8 cellular contexts compared by ENCODE assay signal in the genomic region with DNA sequence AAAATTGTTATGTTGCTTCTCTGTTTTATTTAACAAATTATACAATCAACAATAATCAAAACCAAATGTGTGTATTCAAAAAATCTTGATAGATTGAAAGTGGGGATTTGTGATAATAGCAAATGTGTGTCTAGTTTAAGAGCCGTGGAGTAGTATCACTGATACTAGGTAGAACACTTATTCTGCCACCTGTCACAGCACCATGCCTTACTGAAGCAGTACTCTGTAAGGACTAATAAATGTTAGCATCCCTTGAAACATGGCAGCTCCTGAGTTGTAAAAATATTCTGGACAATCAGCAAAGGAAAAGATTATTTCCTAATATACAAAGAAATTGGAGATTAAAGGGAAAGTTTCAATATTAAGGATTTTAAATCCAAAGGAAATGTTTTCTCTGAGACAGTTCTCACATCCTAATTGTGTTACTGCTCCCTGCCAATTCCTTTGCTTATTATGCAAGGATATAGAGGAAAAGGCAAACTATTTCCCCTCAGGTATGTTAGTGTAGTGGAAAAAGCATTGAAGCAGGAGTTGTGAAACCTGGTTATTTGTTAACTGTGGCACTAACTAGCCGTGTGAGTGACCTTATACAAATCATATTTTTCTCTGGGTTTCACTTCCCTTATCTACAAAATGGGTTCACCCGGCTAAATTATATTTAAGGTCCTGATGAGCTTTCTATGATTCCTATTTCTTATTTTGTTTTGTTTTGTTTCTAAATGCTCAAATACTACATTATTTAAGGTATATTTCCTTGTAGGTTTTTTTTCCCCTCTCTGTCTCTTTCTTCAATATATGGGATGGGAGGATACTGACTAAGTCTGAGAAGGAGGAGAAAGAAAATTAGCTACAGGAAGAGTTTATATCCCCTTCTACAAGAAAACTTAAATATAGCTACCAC.
DNase-seq lines count a peak whose midpoint lies in the region; ATAC-seq, FAIRE-seq and TF ChIP-seq lines count a peak whose summit lies in the region.

No MANE protein-coding gene starts in this region.

- peak; percentile 90 for ATAC-seq in GM18498 (IDR thresholded peaks at IDR 0.05; ENCODE audit: unreplicated experiment)
- ATAC-seq in HG02623 (IDR thresholded peaks at IDR 0.05; ENCODE audit: unreplicated experiment) = peak; percentile 80

- H3K27me3 ChIP-seq in keratinocyte (ENCODE audit: control insufficient read depth, extremely low read depth, insufficient read depth, low read length) = no peaks in the 10 kb centered on the region

- no peaks in the 10 kb centered on the region for H3K36me3 ChIP-seq in keratinocyte (ENCODE audit: control insufficient read depth in 2 of 2, extremely low read depth in 1 of 2, insufficient read depth in 2 of 2, low read length in 2 of 2)

- no peaks in the 10 kb centered on the region for H3K36me3 Mint-ChIP-seq in progenitor cell of endocrine pancreas (ENCODE audit: insufficient read depth)

- no peaks in the 10 kb centered on the region for H3K9me1 ChIP-seq in keratinocyte (ENCODE audit: control insufficient read depth, extremely low read depth, insufficient read depth, low read length)

- no peak for TF ChIP-seq CTCF in keratinocyte (optimal IDR thresholded peaks at IDR 0.05 in 1 of 3, IDR thresholded peaks at IDR 0.05 in 1 of 3, conservative IDR thresholded peaks at IDR 0.05 in 1 of 3; ENCODE audit: extremely low read depth in 1 of 3, insufficient read depth in 2 of 3, low read length in 3 of 3)
- TF ChIP-seq CTCF in progenitor cell of endocrine pancreas (IDR thresholded peaks at IDR 0.05; ENCODE audit: unreplicated experiment) = no peak

- H3K79me2 ChIP-seq in keratinocyte (ENCODE audit: control insufficient read depth, insufficient read depth, low read length) = no peaks in the 10 kb centered on the region

- DNase-seq in OCI-M1 (lab: John Stamatoyannopoulos, UW) (peak; percentile 10), keratinocyte (ENCODE audit: low read depth, low spot score) (no peak), GM19238 (ENCODE audit: insufficient read length, low spot score) (no peak), caudate nucleus (lab: John Stamatoyannopoulos, UW) (no peak), progenitor cell of endocrine pancreas (ENCODE audit: low spot score, unreplicated experiment) (no peak), NCI-H1105 (lab: John Stamatoyannopoulos, UW) (no peak)

- peaks cover 8% of the 10 kb centered on the region for H3K4me1 Mint-ChIP-seq in progenitor cell of endocrine pancreas (ENCODE audit: low read depth)

- no peaks in the 10 kb centered on the region for H3K9me3 ChIP-seq in keratinocyte (ENCODE audit: control insufficient read depth, low read depth, low read length)

- dilution Hi-C loops in keratinocyte (cut with MboI; ENCODE audit: extremely low pct_ligation_motif_present, low sequenced_read_pairs) = no loop called here

- H3K4me2 ChIP-seq in keratinocyte (ENCODE audit: control insufficient read depth, extremely low read depth, insufficient read depth, low read depth, low read length) = no peak overlapping the region

- no peak overlapping the region for H3K4me3 Mint-ChIP-seq in progenitor cell of endocrine pancreas (ENCODE audit: low read depth)

- no peaks in the 10 kb centered on the region for H3K27me3 Mint-ChIP-seq in progenitor cell of endocrine pancreas

- no peaks in the 10 kb centered on the region for H3K9me3 Mint-ChIP-seq in progenitor cell of endocrine pancreas (ENCODE audit: low read depth)

- no peak overlapping the region for H3K4me3 ChIP-seq in keratinocyte (ENCODE audit: control insufficient read depth in 2 of 3, extremely low read depth in 1 of 3, insufficient read depth in 2 of 3, low read depth in 1 of 3, low read length in 3 of 3)

- no peaks in the 10 kb centered on the region for H4K20me1 ChIP-seq in keratinocyte (ENCODE audit: control insufficient read depth, extremely low read depth, insufficient read depth, low read length)

- peak overlapping the region; percentile 46 for H2AFZ ChIP-seq in keratinocyte (ENCODE audit: control insufficient read depth, low read length)

- no peak overlapping the region for H3K27ac Mint-ChIP-seq in progenitor cell of endocrine pancreas

- H3K27ac ChIP-seq in keratinocyte (ENCODE audit: control insufficient read depth, insufficient read depth, low read length) (no peak overlapping the region), caudate nucleus (ENCODE audit: low read depth, low read length) (no peak overlapping the region)

- peaks cover 19% of the 10 kb centered on the region for H3K4me1 ChIP-seq in keratinocyte (ENCODE audit: control insufficient read depth, extremely low read depth, insufficient read depth, low read length)

- no peak overlapping the region for H3K9ac ChIP-seq in keratinocyte (ENCODE audit: control insufficient read depth, extremely low read depth, insufficient read depth, low read length)

- FAIRE-seq in keratinocyte (lab: Jason Lieb, UNC) = no peak
